In genomic region chr11:85710912-85711311, GRCh38 we compare ENCODE assay signal across 15 cellular contexts. TPM values are rescaled to one million over a fixed set of nuclear protein-coding genes. Genes with fewer than 3 reads are reported as not detected.
"Had no signal": no experiment of that assay in that cellular context is flagged by ENCODE, and none has a peak within 500 bp of the region (broad histone marks: within the 10 kb centered on the region; RNA-seq: fewer than 3 reads in every experiment).

No MANE protein-coding gene starts in this region.

- H3K4me1 Mint-ChIP-seq: activated naive CD4-positive, alpha-beta T cell treated with anti-CD3 and anti-CD28 coated beads, Interleukin-2, amount 10 ng/mL, durations not matched to agents 7 days and 5 days had no signal

- H3K36me3 Mint-ChIP-seq: WTC11 had no signal

- H3K9me3 Mint-ChIP-seq: activated naive CD4-positive, alpha-beta T cell treated with anti-CD3 and anti-CD28 coated beads, Interleukin-2, amount 10 ng/mL, durations not matched to agents 7 days and 5 days; activated T-helper 2 cell treated with anti-CD3 and anti-CD28 coated beads, Interferon-gamma antibody, Interleukin-2, Interleukin-4, amounts not matched to agents 10 μg/mL and 5 μg/mL and 100 μg/mL, durations not matched to agents 14 hours and 24 hours and 36 hours; central memory CD8-positive, alpha-beta T cell; effector memory CD8-positive, alpha-beta T cell; T-helper 1 cell treated with Interleukin-12 subunit alpha and Interleukin-12 subunit beta and Interleukin-4 antibody, amounts not matched to agents 30 μg/mL and 1 μg/mL, for 36 hours had no signal

- H3K27ac Mint-ChIP-seq: activated CD8-positive, alpha-beta T cell treated with anti-CD3 and anti-CD28 coated beads, Interleukin-2, amount 10 ng/mL, durations not matched to agents 7 days and 5 days; activated naive CD4-positive, alpha-beta T cell treated with anti-CD3 and anti-CD28 coated beads, Interleukin-2, amount 10 ng/mL, durations not matched to agents 7 days and 5 days; activated T-helper 2 cell treated with anti-CD3 and anti-CD28 coated beads, Interferon-gamma antibody, Interleukin-2, Interleukin-4, amounts not matched to agents 10 μg/mL and 5 μg/mL and 100 μg/mL, durations not matched to agents 14 hours and 24 hours and 36 hours; effector memory CD8-positive, alpha-beta T cell; T-helper 1 cell treated with Interleukin-12 subunit alpha and Interleukin-12 subunit beta and Interleukin-4 antibody, amounts not matched to agents 30 μg/mL and 1 μg/mL, for 36 hours; WTC11 had no signal

- H3K27me3 Mint-ChIP-seq: activated naive CD4-positive, alpha-beta T cell treated with anti-CD3 and anti-CD28 coated beads, Interleukin-2, amount 10 ng/mL, durations not matched to agents 7 days and 5 days; central memory CD8-positive, alpha-beta T cell; effector memory CD8-positive, alpha-beta T cell had no signal

- DNase-seq: activated CD4-positive, alpha-beta T cell treated with anti-CD3 and anti-CD28 coated beads for 48 hours; activated CD8-positive, alpha-beta memory T cell treated with anti-CD3 and anti-CD28 coated beads, Interleukin-2, amount 50 U/mL, for 48 hours; activated CD8-positive, alpha-beta T cell treated with anti-CD3 and anti-CD28 coated beads, Interleukin-2, amount 10 ng/mL, durations not matched to agents 7 days and 5 days; activated naive CD4-positive, alpha-beta T cell treated with anti-CD3 and anti-CD28 coated beads, Interleukin-2, amount 10 ng/mL, durations not matched to agents 7 days and 5 days; effector memory CD8-positive, alpha-beta T cell; erythroblast; foreskin melanocyte; heart left ventricle; posterior cingulate gyrus; thyroid gland; uterus had no signal

- H3K4me3 Mint-ChIP-seq: activated CD8-positive, alpha-beta T cell treated with anti-CD3 and anti-CD28 coated beads, Interleukin-2, amount 10 ng/mL, durations not matched to agents 7 days and 5 days; activated naive CD4-positive, alpha-beta T cell treated with anti-CD3 and anti-CD28 coated beads, Interleukin-2, amount 10 ng/mL, durations not matched to agents 7 days and 5 days; central memory CD8-positive, alpha-beta T cell; effector memory CD8-positive, alpha-beta T cell; T-helper 1 cell treated with Interleukin-12 subunit alpha and Interleukin-12 subunit beta and Interleukin-4 antibody, amounts not matched to agents 30 μg/mL and 1 μg/mL, for 36 hours; WTC11 had no signal

RNA-seq across cellular contexts. Expression of gene CCDC89, which starts 24.9 kb away (rescaled TPM):
- total RNA-seq: activated T-helper 2 cell treated with anti-CD3 and anti-CD28 coated beads, Interferon-gamma antibody, Interleukin-2, Interleukin-4, amounts not matched to agents 10 μg/mL and 5 μg/mL and 100 μg/mL, durations not matched to agents 14 hours and 24 hours and 36 hours; WTC11 had no signal
